ENCODE assay signal across 15 cellular contexts in genomic region chr20:2655331-2656116, GRCh38. TPM values are rescaled to one million over a fixed set of nuclear protein-coding genes. Genes with fewer than 3 reads are reported as not detected.
DNase-seq lines count a peak whose midpoint lies in the region; TF ChIP-seq lines count a peak whose summit lies in the region.
"Had no signal": no experiment of that assay in that cellular context is flagged by ENCODE, and none has a peak within 500 bp of the region (broad histone marks: within the 10 kb centered on the region; RNA-seq: fewer than 3 reads in every experiment).

No MANE protein-coding gene starts in this region.

- no peak overlapping the region for H3K9ac ChIP-seq in HUES48 (ENCODE audit: low read depth, low read length)

- H3K9me3 Mint-ChIP-seq in activated naive CD4-positive, alpha-beta T cell treated with anti-CD3 and anti-CD28 coated beads for 36 hours: no peaks in the 10 kb centered on the region
- H3K9me3 Mint-ChIP-seq in activated T-helper 2 cell treated with anti-CD3 and anti-CD28 coated beads, Interferon-gamma antibody, Interleukin-2, Interleukin-4, amounts not matched to agents 10 μg/mL and 5 μg/mL and 100 μg/mL, durations not matched to agents 14 hours and 24 hours and 36 hours: no peaks in the 10 kb centered on the region
- no peaks in the 10 kb centered on the region for H3K9me3 Mint-ChIP-seq in progenitor cell of endocrine pancreas (ENCODE audit: low read depth)

- peaks cover 57% of the 10 kb centered on the region for H3K36me3 Mint-ChIP-seq in activated naive CD4-positive, alpha-beta T cell treated with anti-CD3 and anti-CD28 coated beads for 36 hours (ENCODE audit: low read depth)
- peaks cover 80% of the 10 kb centered on the region for H3K36me3 Mint-ChIP-seq in activated T-helper 2 cell treated with anti-CD3 and anti-CD28 coated beads, Interferon-gamma antibody, Interleukin-2, Interleukin-4, amounts not matched to agents 10 μg/mL and 5 μg/mL and 100 μg/mL, durations not matched to agents 14 hours and 24 hours and 36 hours (ENCODE audit: low read depth)
- peaks cover 36% of the 10 kb centered on the region for H3K36me3 Mint-ChIP-seq in progenitor cell of endocrine pancreas (ENCODE audit: insufficient read depth)

- no peaks in the 10 kb centered on the region for H3K27me3 ChIP-seq in HUES48 (ENCODE audit: control insufficient read depth, insufficient read depth, low read length)
- H3K27me3 ChIP-seq: stomach had no signal

- peaks cover 74% of the 10 kb centered on the region for H3K36me3 ChIP-seq in HUES48 (ENCODE audit: control insufficient read depth, insufficient read depth, low read length)

- intact Hi-C loops in activated naive CD4-positive, alpha-beta T cell treated with anti-CD3 and anti-CD28 coated beads for 36 hours (cut with micrococcal nuclease): no loop called here
- intact Hi-C loops in activated T-helper 2 cell treated with anti-CD3 and anti-CD28 coated beads, Interferon-gamma antibody, Interleukin-2, Interleukin-4, amounts not matched to agents 10 μg/mL and 5 μg/mL and 100 μg/mL, durations not matched to agents 14 hours and 24 hours and 36 hours (cut with micrococcal nuclease): no loop called here

- peak overlapping the region; percentile 5 for H3K27ac ChIP-seq in HUES48 (ENCODE audit: low read depth, low read length)
- H3K27ac ChIP-seq: stomach had no signal

- H3K9me3 ChIP-seq in HUES48 (ENCODE audit: control insufficient read depth, insufficient read depth, low read length): no peaks in the 10 kb centered on the region
- H3K9me3 ChIP-seq: stomach had no signal

- peak overlapping the region; percentile 90 for H3K4me3 Mint-ChIP-seq in activated naive CD4-positive, alpha-beta T cell treated with anti-CD3 and anti-CD28 coated beads for 36 hours
- peak overlapping the region; percentile 83 for H3K4me3 Mint-ChIP-seq in activated T-helper 2 cell treated with anti-CD3 and anti-CD28 coated beads, Interferon-gamma antibody, Interleukin-2, Interleukin-4, amounts not matched to agents 10 μg/mL and 5 μg/mL and 100 μg/mL, durations not matched to agents 14 hours and 24 hours and 36 hours (ENCODE audit: low read depth)
- no peak overlapping the region for H3K4me3 Mint-ChIP-seq in progenitor cell of endocrine pancreas (ENCODE audit: low read depth)

- DNase-seq in activated naive CD4-positive, alpha-beta T cell treated with anti-CD3 and anti-CD28 coated beads for 36 hours: no peak
- no peak for DNase-seq in activated naive CD4-positive, alpha-beta T cell (lab: John Stamatoyannopoulos, UW)
- DNase-seq in activated T-helper 2 cell treated with anti-CD3 and anti-CD28 coated beads, Interferon-gamma antibody, Interleukin-2, Interleukin-4, amounts not matched to agents 10 μg/mL and 5 μg/mL and 100 μg/mL, durations not matched to agents 14 hours and 24 hours and 36 hours (ENCODE audit: low spot score): no peak
- DNase-seq in progenitor cell of endocrine pancreas (ENCODE audit: low spot score, unreplicated experiment) (no peak), cerebellar cortex (ENCODE audit: low spot score) (no peak), AML-193 (lab: John Stamatoyannopoulos, UW) (no peak), medulla oblongata (ENCODE audit: extremely low spot score) (no peak)
- DNase-seq: GF-D8, kidney glomerular epithelial cell, NCI-H2029, NCI-H748 treated with DMSO at 0.1 percent for 48 hours, right cardiac atrium, SHP77 treated with DMSO at 0.1 percent for 48 hours, stomach had no signal

- H3K4me1 ChIP-seq in HUES48 (ENCODE audit: control insufficient read depth, insufficient read depth, low read length): peaks cover 4% of the 10 kb centered on the region; the same call in 1 of the 2 replicates

- CTCF ChIA-PET in activated naive CD4-positive, alpha-beta T cell treated with anti-CD3 and anti-CD28 coated beads for 36 hours (lab: Charles Lee): interaction anchor here (0.8 kb wide), 1 partner anchor 133 kb away, joined by 3 read pairs; no protein-coding TSS in a partner anchor

- H3K4me3 ChIP-seq in HUES48 (ENCODE audit: low read depth, low read length): no peak overlapping the region

- H3K27ac Mint-ChIP-seq in activated naive CD4-positive, alpha-beta T cell treated with anti-CD3 and anti-CD28 coated beads for 36 hours: peak overlapping the region; percentile 84
- H3K27ac Mint-ChIP-seq in activated T-helper 2 cell treated with anti-CD3 and anti-CD28 coated beads, Interferon-gamma antibody, Interleukin-2, Interleukin-4, amounts not matched to agents 10 μg/mL and 5 μg/mL and 100 μg/mL, durations not matched to agents 14 hours and 24 hours and 36 hours: peak overlapping the region; percentile 65
- peak overlapping the region; percentile 16 for H3K27ac Mint-ChIP-seq in progenitor cell of endocrine pancreas

- peaks cover 51% of the 10 kb centered on the region for H3K4me1 Mint-ChIP-seq in activated naive CD4-positive, alpha-beta T cell treated with anti-CD3 and anti-CD28 coated beads for 36 hours (ENCODE audit: low read depth)
- H3K4me1 Mint-ChIP-seq in activated T-helper 2 cell treated with anti-CD3 and anti-CD28 coated beads, Interferon-gamma antibody, Interleukin-2, Interleukin-4, amounts not matched to agents 10 μg/mL and 5 μg/mL and 100 μg/mL, durations not matched to agents 14 hours and 24 hours and 36 hours (ENCODE audit: low read depth): peaks cover 22% of the 10 kb centered on the region
- H3K4me1 Mint-ChIP-seq in progenitor cell of endocrine pancreas (ENCODE audit: low read depth): peaks cover 15% of the 10 kb centered on the region

- no peaks in the 10 kb centered on the region for H3K27me3 Mint-ChIP-seq in activated naive CD4-positive, alpha-beta T cell treated with anti-CD3 and anti-CD28 coated beads for 36 hours (ENCODE audit: low read depth)
- H3K27me3 Mint-ChIP-seq in activated T-helper 2 cell treated with anti-CD3 and anti-CD28 coated beads, Interferon-gamma antibody, Interleukin-2, Interleukin-4, amounts not matched to agents 10 μg/mL and 5 μg/mL and 100 μg/mL, durations not matched to agents 14 hours and 24 hours and 36 hours (ENCODE audit: low read depth): no peaks in the 10 kb centered on the region
- H3K27me3 Mint-ChIP-seq in progenitor cell of endocrine pancreas: no peaks in the 10 kb centered on the region

- no peak for TF ChIP-seq CTCF in progenitor cell of endocrine pancreas (IDR thresholded peaks at IDR 0.05; ENCODE audit: unreplicated experiment)

RNA-seq across cellular contexts. Expression of gene NOP56, which starts 3.1 kb away (rescaled TPM):
- total RNA-seq in activated naive CD4-positive, alpha-beta T cell treated with anti-CD3 and anti-CD28 coated beads for 36 hours: 100 to 1,000 TPM; 385 to 405 TPM
- total RNA-seq in activated T-helper 2 cell treated with anti-CD3 and anti-CD28 coated beads, Interferon-gamma antibody, Interleukin-2, Interleukin-4, amounts not matched to agents 10 μg/mL and 5 μg/mL and 100 μg/mL, durations not matched to agents 14 hours and 24 hours and 36 hours: 693 and 705 TPM in 2 replicates
- total RNA-seq in progenitor cell of endocrine pancreas: 271 and 282 TPM in 2 replicates

RNA-seq across cellular contexts. Expression of gene IDH3B, which starts 8.5 kb away (rescaled TPM):
- 100 to 1,000 TPM; 123 to 125 TPM for total RNA-seq in activated naive CD4-positive, alpha-beta T cell treated with anti-CD3 and anti-CD28 coated beads for 36 hours
- 111 and 112 TPM in 2 replicates for total RNA-seq in activated T-helper 2 cell treated with anti-CD3 and anti-CD28 coated beads, Interferon-gamma antibody, Interleukin-2, Interleukin-4, amounts not matched to agents 10 μg/mL and 5 μg/mL and 100 μg/mL, durations not matched to agents 14 hours and 24 hours and 36 hours
- total RNA-seq in progenitor cell of endocrine pancreas: 98.9 and 108 TPM in 2 replicates

RNA-seq across cellular contexts. Expression of gene EBF4, which starts 37.1 kb away (rescaled TPM):
- total RNA-seq in activated naive CD4-positive, alpha-beta T cell treated with anti-CD3 and anti-CD28 coated beads for 36 hours: 1 to 10 TPM; 3.2 to 3.5 TPM
- 6.0 and 10.5 TPM in 2 replicates for total RNA-seq in activated T-helper 2 cell treated with anti-CD3 and anti-CD28 coated beads, Interferon-gamma antibody, Interleukin-2, Interleukin-4, amounts not matched to agents 10 μg/mL and 5 μg/mL and 100 μg/mL, durations not matched to agents 14 hours and 24 hours and 36 hours
- total RNA-seq in progenitor cell of endocrine pancreas: 63.8 and 64.9 TPM in 2 replicates

Comparison
In these comparisons a context has a peak if more than half of its experiments do, and no peak if none do; other contexts are left out.
1. H3K27ac Mint-ChIP-seq: peak in every context shown above with its lines; median percentile 84 in activated naive CD4-positive, alpha-beta T cell treated with anti-CD3 and anti-CD28 coated beads for 36 hours; 65 in activated T-helper 2 cell treated with anti-CD3 and anti-CD28 coated beads, Interferon-gamma antibody, Interleukin-2, Interleukin-4, amounts not matched to agents 10 μg/mL and 5 μg/mL and 100 μg/mL, durations not matched to agents 14 hours and 24 hours and 36 hours; 16 in progenitor cell of endocrine pancreas.